ENCODE assay signal across 1 cellular context in genomic region chr2:239908744-239909143, GRCh38.
TF ChIP-seq lines count a peak whose summit lies in the region.

No MANE protein-coding gene starts in this region.

TF ChIP-seq in WTC11, 78 proteins besides CTCF, POLR2A, EP300 and RAD21 (continued from another document):
- TF ChIP-seq ARID4B (CRISPR knock-in tag; IDR thresholded peaks at IDR 0.05; ENCODE audit: borderline replicate concordance) (no peak), ZNF219 (CRISPR knock-in tag; IDR thresholded peaks at IDR 0.05; ENCODE audit: borderline replicate concordance) (no peak)
TF ChIP-seq in WTC11: peak in this region for 0.
